In genomic region chr21:35059742-35060141, GRCh38 we compare ENCODE assay signal across 1 cellular context.
A peak's percentile ranks its signal among the peaks of the same experiment; 100 is the strongest.
TF ChIP-seq lines count a peak whose summit lies in the region.

No MANE protein-coding gene starts in this region.

TF ChIP-seq in GM12878, 131 proteins besides CTCF, POLR2A, EP300 and RAD21:
- TF ChIP-seq RUNX3 (IDR thresholded peaks at IDR 0.05; ENCODE audit: low read length), result peak; percentile 21; the same call in 1 of the 2 replicates
- no peak for TF ChIP-seq ETV6 (conservative IDR thresholded peaks at IDR 0.05 in 1 of 2, IDR thresholded peaks at IDR 0.05 in 1 of 2; ENCODE audit: borderline replicate concordance in 1 of 2, low read depth in 1 of 2)
